14 cellular contexts compared by ENCODE assay signal in genomic region chr2:71830497-71831207, GRCh38.
A peak's percentile ranks its signal among the peaks of the same experiment; 100 is the strongest.
DNase-seq lines count a peak whose midpoint lies in the region; ATAC-seq, FAIRE-seq and TF ChIP-seq lines count a peak whose summit lies in the region.
"Had no signal": no experiment of that assay in that cellular context is flagged by ENCODE, and none has a peak within 500 bp of the region (broad histone marks: within the 10 kb centered on the region; RNA-seq: fewer than 3 reads in every experiment).

No MANE protein-coding gene starts in this region.

- FAIRE-seq in A549 (lab: Jason Lieb, UNC): no peak
- FAIRE-seq in D721Med (lab: Jason Lieb, UNC): no peak
- FAIRE-seq: bronchial epithelial cell had no signal

- POLR2A ChIA-PET in A549 (lab: Yijun Ruan, JAX): no interaction called here

- intact Hi-C loops in esophagus squamous epithelium (cut with DNase I) (no loop called here), sciatic nerve (cut with DNase I) (no loop called here)

- no peaks in the 10 kb centered on the region for H3K27me3 Mint-ChIP-seq in osteocyte (ENCODE audit: unreplicated experiment)

- 62% methylated on average over 9 of the region's 9 CpGs for WGBS in A549 (ENCODE audit: missing lambda C conversion rate)
- WGBS in esophagus squamous epithelium, 2 donors: 65% methylated on average over 9 of the region's 9 CpGs

- H3K27ac Mint-ChIP-seq in osteocyte (ENCODE audit: unreplicated experiment): peak overlapping the region; percentile 75
- H3K27ac Mint-ChIP-seq: naive thymus-derived CD8-positive, alpha-beta T cell; stimulated activated effector memory CD8-positive, alpha-beta T cell treated with anti-CD3 and anti-CD28 coated beads, Interleukin-12 subunit alpha, Interleukin-12 subunit beta, amount 100 ng/mL, for 72 hours had no signal

- no peak for TF ChIP-seq POLR2A in A549 (IDR thresholded peaks at IDR 0.05; ENCODE audit: low read length)
- TF ChIP-seq POLR2A in esophagus squamous epithelium (IDR thresholded peaks at IDR 0.05): no peak

- H3K4me1 Mint-ChIP-seq in osteocyte (ENCODE audit: unreplicated experiment): no peaks in the 10 kb centered on the region
- H3K4me1 Mint-ChIP-seq: naive thymus-derived CD8-positive, alpha-beta T cell; stimulated activated effector memory CD8-positive, alpha-beta T cell treated with anti-CD3 and anti-CD28 coated beads, Interleukin-12 subunit alpha, Interleukin-12 subunit beta, amount 100 ng/mL, for 72 hours had no signal

- H3K9me3 ChIP-seq in A549: no peaks in the 10 kb centered on the region
- H3K9me3 ChIP-seq in esophagus squamous epithelium: no peaks in the 10 kb centered on the region

- no peaks in the 10 kb centered on the region for H3K27me3 ChIP-seq in esophagus squamous epithelium

- CTCF ChIA-PET in A549 (lab: Yijun Ruan, JAX): interaction anchor here (1.4 to 2.0 kb wide), 2 partner anchors 42 to 220 kb away, joined by 3 to 7 read pairs; no protein-coding TSS in a partner anchor

- H3K4me2 ChIP-seq in A549: peak overlapping the region; percentile 37; the same call in 2 of the 3 replicates

- ATAC-seq in A549 (peak in 1 of 2 experiments; percentile 19; a peak in 3 of 6 replicates), HG02970 (IDR thresholded peaks at IDR 0.05; ENCODE audit: low FRiP score, unreplicated experiment) (no peak), sciatic nerve (no peak)
- ATAC-seq: naive thymus-derived CD8-positive, alpha-beta T cell; stimulated activated effector memory CD8-positive, alpha-beta T cell treated with anti-CD3 and anti-CD28 coated beads, Interleukin-12 subunit alpha, Interleukin-12 subunit beta, amount 100 ng/mL, for 72 hours had no signal

- H3K36me3 Mint-ChIP-seq in osteocyte (ENCODE audit: unreplicated experiment): no peaks in the 10 kb centered on the region
- H3K36me3 Mint-ChIP-seq: naive thymus-derived CD8-positive, alpha-beta T cell; stimulated activated effector memory CD8-positive, alpha-beta T cell treated with anti-CD3 and anti-CD28 coated beads, Interleukin-12 subunit alpha, Interleukin-12 subunit beta, amount 100 ng/mL, for 72 hours had no signal

- TF ChIP-seq EP300 in A549 (IDR thresholded peaks at IDR 0.05): no peak

- peaks cover 21% of the 10 kb centered on the region for H3K4me1 ChIP-seq in A549
- peaks cover 0 to 22% (median 7%) of the 10 kb centered on the region in 3 donors for H3K4me1 ChIP-seq in esophagus squamous epithelium

- no peak for TF ChIP-seq RAD21 in A549 (conservative IDR thresholded peaks at IDR 0.05 in 1 of 2, IDR thresholded peaks at IDR 0.05 in 1 of 2)

- DNase-seq in A549 (ENCODE audit: low read depth in 1 of 2, low spot score in 1 of 2) (no peak), LHCN-M2 (ENCODE audit: low read depth) (peak; percentile 65), esophagus squamous epithelium (lab: John Stamatoyannopoulos, UW) (no peak), osteocyte (ENCODE audit: extremely low spot score, unreplicated experiment) (no peak), D721Med (ENCODE audit: insufficient read length, low spot score) (no peak), sciatic nerve (ENCODE audit: low spot score) (no peak)
- no peak for DNase-seq in activated CD4-positive, CD25-positive, alpha-beta regulatory T cell (lab: John Stamatoyannopoulos, UW)
- DNase-seq: activated gamma-delta T cell; GDM1; naive thymus-derived CD8-positive, alpha-beta T cell; NCI-H1417 treated with DMSO at 0.1 percent for 48 hours had no signal

- TF ChIP-seq CTCF in A549 (IDR thresholded peaks at IDR 0.05) (no peak), esophagus squamous epithelium (IDR thresholded peaks at IDR 0.05) (no peak), osteocyte (IDR thresholded peaks at IDR 0.05) (no peak), D721Med (IDR thresholded peaks at IDR 0.05; ENCODE audit: insufficient read depth, missing control alignments) (no peak)

- H3K4me3 Mint-ChIP-seq in osteocyte (ENCODE audit: unreplicated experiment): no peak overlapping the region
- H3K4me3 Mint-ChIP-seq: naive thymus-derived CD8-positive, alpha-beta T cell; stimulated activated effector memory CD8-positive, alpha-beta T cell treated with anti-CD3 and anti-CD28 coated beads, Interleukin-12 subunit alpha, Interleukin-12 subunit beta, amount 100 ng/mL, for 72 hours had no signal

- no peaks in the 10 kb centered on the region for H3K36me3 ChIP-seq in esophagus squamous epithelium

- no peak overlapping the region for H3K4me3 ChIP-seq in A549
- H3K4me3 ChIP-seq in esophagus squamous epithelium: no peak overlapping the region

- peak overlapping the region; percentile 8 to 68; a peak in 4 of 6 replicates for H3K27ac ChIP-seq in A549
- H3K27ac ChIP-seq in esophagus squamous epithelium: peak overlapping the region in 3 of 4 donors; percentile 55 to 79 (median 63)

- no peaks in the 10 kb centered on the region for H3K9me3 Mint-ChIP-seq in osteocyte (ENCODE audit: unreplicated experiment)
- H3K9me3 Mint-ChIP-seq: stimulated activated effector memory CD8-positive, alpha-beta T cell treated with anti-CD3 and anti-CD28 coated beads, Interleukin-12 subunit alpha, Interleukin-12 subunit beta, amount 100 ng/mL, for 72 hours had no signal

TF ChIP-seq in A549, 52 proteins besides CTCF, POLR2A, EP300 and RAD21:
- TF ChIP-seq PBX3 (IDR thresholded peaks at IDR 0.05) (no peak), ZSCAN20 (CRISPR knock-in tag; IDR thresholded peaks at IDR 0.05) (no peak), SMC3 (IDR thresholded peaks at IDR 0.05) (no peak), JUNB (IDR thresholded peaks at IDR 0.05) (no peak), ELK1 (IDR thresholded peaks at IDR 0.05; ENCODE audit: low read depth, low read length) (no peak), GATA3 (IDR thresholded peaks at IDR 0.05; ENCODE audit: borderline replicate concordance) (no peak), HMGXB4 (CRISPR knock-in tag; IDR thresholded peaks at IDR 0.05; ENCODE audit: borderline replicate concordance) (no peak), EHMT2 (IDR thresholded peaks at IDR 0.05; ENCODE audit: low read depth) (no peak), FOSB (CRISPR knock-in tag; IDR thresholded peaks at IDR 0.05) (no peak), TP53 (CRISPR knock-in tag; IDR thresholded peaks at IDR 0.05) (no peak), RARB (CRISPR knock-in tag; IDR thresholded peaks at IDR 0.05) (no peak), TFCP2L1 (CRISPR knock-in tag; IDR thresholded peaks at IDR 0.05) (no peak), E2F6 (IDR thresholded peaks at IDR 0.05; ENCODE audit: borderline replicate concordance, low read depth) (no peak), KDM1A (IDR thresholded peaks at IDR 0.05; ENCODE audit: low read depth) (no peak), BCL3 (IDR thresholded peaks at IDR 0.05) (no peak), HDAC2 (IDR thresholded peaks at IDR 0.05) (no peak), FOXS1 (CRISPR knock-in tag; IDR thresholded peaks at IDR 0.05) (no peak), HOXA7 (CRISPR knock-in tag; IDR thresholded peaks at IDR 0.05) (no peak)
